In genomic region chr3:48188266-48189201, GRCh38 we compare ENCODE assay signal across 8 cellular contexts. TPM values are rescaled to one million over a fixed set of nuclear protein-coding genes. Genes with fewer than 3 reads are reported as not detected.
DNase-seq lines count a peak whose midpoint lies in the region; ATAC-seq and TF ChIP-seq lines count a peak whose summit lies in the region.

CDC25A (minus strand) TSS chr3:48188417; CDS start chr3:48187947, 470 bp downstream.

- DNase-seq in DMS 273 treated with DMSO at 0.1 percent for 48 hours (lab: John Stamatoyannopoulos, UW) = peak; percentile 97
- DNase-seq in OCI-M2 (lab: John Stamatoyannopoulos, UW; ENCODE audit: unreplicated experiment) = peak; percentile 91
- peak; percentile 87 for DNase-seq in activated T-cell treated with anti-CD3 and anti-CD28 coated beads for 4 hours
- peak; percentile 98 for DNase-seq in epithelial cell of esophagus (ENCODE audit: low read depth)
- peak; percentile 71 to 86 for DNase-seq in stimulated activated CD8-positive, alpha-beta memory T cell treated with anti-CD3 and anti-CD28 coated beads, Interleukin-4, amount 100 ng/mL, for 1 hour (ENCODE audit: low read depth in 2 of 2, low spot score in 1 of 2)

- peaks cover 10% of the 10 kb centered on the region for H3K27me3 Mint-ChIP-seq in IgD-negative memory B cell

- H3K27me3 ChIP-seq in mononuclear cell (ENCODE audit: insufficient read depth, low read length) = no peaks in the 10 kb centered on the region

- H3K4me1 ChIP-seq in mononuclear cell (ENCODE audit: insufficient read depth, low read length) = peaks cover 20% of the 10 kb centered on the region

- peaks cover 5 to 19% (median 12%) of the 10 kb centered on the region in 3 donors for H3K4me1 Mint-ChIP-seq in IgD-negative memory B cell

- H3K9me3 ChIP-seq in mononuclear cell (ENCODE audit: low read depth, low read length) = no peaks in the 10 kb centered on the region

- H3K4me3 ChIP-seq in epithelial cell of esophagus (ENCODE audit: low read length) = peak within 1 kb of the TSS; percentile 78
- peak within 1 kb of the TSS; percentile 73 for H3K4me3 ChIP-seq in mononuclear cell (ENCODE audit: low read length)

- H3K36me3 Mint-ChIP-seq in IgD-negative memory B cell = no peaks in the 10 kb centered on the region

- peak within 1 kb of the TSS; percentile 48 to 76 (median 64) for H3K27ac Mint-ChIP-seq in IgD-negative memory B cell

- peak; percentile 96 for ATAC-seq in GM21529 (IDR thresholded peaks at IDR 0.05; ENCODE audit: unreplicated experiment)

- peak within 1 kb of the TSS; percentile 89 to 99 (median 95) for H3K4me3 Mint-ChIP-seq in IgD-negative memory B cell

- H3K9me3 Mint-ChIP-seq in IgD-negative memory B cell = no peaks in the 10 kb centered on the region

- no peak for TF ChIP-seq CTCF in epithelial cell of esophagus (IDR thresholded peaks at IDR 0.05; ENCODE audit: insufficient read depth, low read depth, low read length, missing control alignments)

RNA-seq across cellular contexts. Expression of gene CDC25A, which starts in this region (rescaled TPM):
- polyA plus RNA-seq in IgD-negative memory B cell = not detected
- 0.21 TPM for total RNA-seq in mononuclear cell

Comparison
In these comparisons a context has a peak if more than half of its experiments do, and no peak if none do; other contexts are left out.
1. Peak in every context shown above with its lines: DNase-seq, ATAC-seq and H3K4me3 ChIP-seq.